ENCODE assay signal across 1 cellular context in genomic region chr9:92666236-92666635, GRCh38.
TF ChIP-seq lines count a peak whose summit lies in the region.

No MANE protein-coding gene starts in this region.

TF ChIP-seq in GM12878, 131 proteins besides CTCF, POLR2A, EP300 and RAD21:
- TF ChIP-seq, protein P1, sequence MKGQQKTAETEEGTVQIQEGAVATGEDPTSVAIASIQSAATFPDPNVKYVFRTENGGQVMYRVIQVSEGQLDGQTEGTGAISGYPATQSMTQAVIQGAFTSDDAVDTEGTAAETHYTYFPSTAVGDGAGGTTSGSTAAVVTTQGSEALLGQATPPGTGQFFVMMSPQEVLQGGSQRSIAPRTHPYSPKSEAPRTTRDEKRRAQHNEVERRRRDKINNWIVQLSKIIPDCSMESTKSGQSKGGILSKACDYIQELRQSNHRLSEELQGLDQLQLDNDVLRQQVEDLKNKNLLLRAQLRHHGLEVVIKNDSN (IDR thresholded peaks at IDR 0.05; ENCODE audit: borderline replicate concordance, extremely low read length, insufficient read depth, low read depth, low read length): no peak
- no peak for TF ChIP-seq ZNF384 (IDR thresholded peaks at IDR 0.05; ENCODE audit: borderline replicate concordance, low read depth, low read length)
- TF ChIP-seq SUZ12 (IDR thresholded peaks at IDR 0.05; ENCODE audit: unreplicated experiment): no peak
- TF ChIP-seq NFYA (IDR thresholded peaks at IDR 0.05; ENCODE audit: borderline replicate concordance, low read depth, low read length): no peak
